ENCODE assay signal across 1 cellular context in genomic region chr1:155011437-155011907, GRCh38.
TF ChIP-seq lines count a peak whose summit lies in the region.

No MANE protein-coding gene starts in this region.

TF ChIP-seq in GM23338, 12 proteins besides CTCF, POLR2A, EP300 and RAD21 (continued from another document):
- TF ChIP-seq ETS1 (IDR thresholded peaks at IDR 0.05): no peak
- no peak for TF ChIP-seq JUNB (IDR thresholded peaks at IDR 0.05; ENCODE audit: unreplicated experiment)
